Comparison of ENCODE assay signal across 9 cellular contexts in genomic region chr6:69791065-69791471, GRCh38. TPM values are rescaled to one million over a fixed set of nuclear protein-coding genes. Genes with fewer than 3 reads are reported as not detected.
DNase-seq lines count a peak whose midpoint lies in the region; ATAC-seq, FAIRE-seq and TF ChIP-seq lines count a peak whose summit lies in the region.
"Had no signal": no experiment of that assay in that cellular context is flagged by ENCODE, and none has a peak within 500 bp of the region (broad histone marks: within the 10 kb centered on the region; RNA-seq: fewer than 3 reads in every experiment).

No MANE protein-coding gene starts in this region.

- H3K36me3 ChIP-seq in lung (ENCODE audit: control insufficient read depth in 2 of 2, insufficient read depth in 2 of 2, low read length in 2 of 2), result no peaks in the 10 kb centered on the region

- no peak for TF ChIP-seq CTCF in lung (IDR thresholded peaks at IDR 0.05; ENCODE audit: control extremely low read depth, extremely low read depth)

- FAIRE-seq in GM18507 (lab: Jason Lieb, UNC), result peak; percentile 94
- peak; percentile 75 for FAIRE-seq in RCC 7860 (lab: Jason Lieb, UNC)

- ATAC-seq in HG02610 (IDR thresholded peaks at IDR 0.05; ENCODE audit: unreplicated experiment) (peak; percentile 35), lung (ENCODE audit: insufficient read depth, low FRiP score) (peak; percentile 32), GM21723 (IDR thresholded peaks at IDR 0.05; ENCODE audit: unreplicated experiment) (no peak), sciatic nerve (no peak)

- DNase-seq in GM18507 (ENCODE audit: extremely low spot score, insufficient read length, low read depth), result no peak
- DNase-seq in RCC 7860 (ENCODE audit: low spot score), result peak; percentile 16
- no peak for DNase-seq in lung (ENCODE audit: low spot score)
- DNase-seq in NCI-H2196 treated with DMSO at 0.1 percent for 48 hours (lab: John Stamatoyannopoulos, UW; ENCODE audit: unreplicated experiment), result no peak
- no peak for DNase-seq in NCI-H2227 (lab: John Stamatoyannopoulos, UW; ENCODE audit: unreplicated experiment)
- no peak for DNase-seq in sciatic nerve (ENCODE audit: low spot score)
- DNase-seq: NCI-H2029 treated with DMSO at 0.1 percent for 48 hours had no signal

- intact Hi-C loops in sciatic nerve (cut with DNase I), result no loop called here

- H3K27ac ChIP-seq in lung (ENCODE audit: low read depth in 1 of 2, low read length in 1 of 2), result peak overlapping the region in 1 of 2 donors; percentile 72

- H3K9me3 ChIP-seq in lung (ENCODE audit: control insufficient read depth in 2 of 2, insufficient read depth in 1 of 2, low read length in 1 of 2), result no peaks in the 10 kb centered on the region

- H3K4me3 ChIP-seq in lung, result no peak overlapping the region

- H3K4me1 ChIP-seq in lung (ENCODE audit: control insufficient read depth in 2 of 2, insufficient read depth in 2 of 2, low read length in 2 of 2), result peaks cover 2 to 14% of the 10 kb centered on the region in 2 donors

- H3K27me3 ChIP-seq in lung (ENCODE audit: control insufficient read depth, insufficient read depth), result no peaks in the 10 kb centered on the region

- WGBS in lung, 2 donors, result 60 to 71% methylated on average over 2 of the region's 2 CpGs

RNA-seq across cellular contexts. Expression of gene LMBRD1, which starts 5.7 kb away (rescaled TPM):
- total RNA-seq in lung (100 to 1,000 TPM in 1 of 2 donors, 10 to 100 TPM in 1; 46.5 to 102 TPM), sciatic nerve (95.8 TPM)
- 10 to 100 TPM; 31.2 to 37.0 TPM for polyA plus RNA-seq in lung

Comparison
In these comparisons a context has a peak if more than half of its experiments do, and no peak if none do; other contexts are left out.
1. ATAC-seq: peak in HG02610 (single experiment) and lung (single experiment); none in GM21723 (single experiment) and sciatic nerve (single experiment).